ENCODE assay signal across 12 cellular contexts in the genomic region with DNA sequence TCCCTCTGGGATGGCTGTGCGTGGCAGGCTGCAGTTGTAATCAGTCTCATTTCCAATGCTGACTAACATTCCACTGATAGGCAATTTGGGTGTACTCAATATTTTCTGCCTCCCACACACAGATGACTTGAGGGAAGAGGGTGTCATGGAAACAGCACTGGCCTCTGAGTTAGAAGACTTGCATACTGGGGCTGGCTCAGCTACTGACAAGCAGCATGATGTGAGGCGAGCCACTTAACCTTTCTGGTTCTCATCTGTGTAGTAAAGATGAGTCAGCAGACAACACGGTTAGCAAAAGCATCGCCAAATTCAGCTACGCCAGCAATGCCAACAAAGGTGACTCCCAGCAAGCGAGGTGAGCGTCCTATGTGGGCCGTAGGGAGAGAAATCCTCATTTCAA.
DNase-seq lines count a peak whose midpoint lies in the region; TF ChIP-seq lines count a peak whose summit lies in the region.
"Had no signal": no experiment of that assay in that cellular context is flagged by ENCODE, and none has a peak within 500 bp of the region (broad histone marks: within the 10 kb centered on the region; RNA-seq: fewer than 3 reads in every experiment).

No MANE protein-coding gene starts in this region.

- H3K36me3 ChIP-seq in cardiac muscle cell, result no peaks in the 10 kb centered on the region
- H3K36me3 ChIP-seq in left ventricle myocardium inferior, result no peaks in the 10 kb centered on the region
- H3K36me3 ChIP-seq in sigmoid colon, result no peaks in the 10 kb centered on the region
- H3K36me3 ChIP-seq: Peyer's patch, tibial nerve had no signal

- H3K9me3 ChIP-seq in cardiac muscle cell (ENCODE audit: low read depth) (no peaks in the 10 kb centered on the region), left ventricle myocardium inferior (replicated peaks) (no peaks in the 10 kb centered on the region), sigmoid colon (no peaks in the 10 kb centered on the region)
- H3K9me3 ChIP-seq: Peyer's patch, tibial nerve had no signal

- TF ChIP-seq EP300 in sigmoid colon (IDR thresholded peaks at IDR 0.05), result no peak

- H3K27me3 ChIP-seq in cardiac muscle cell (no peaks in the 10 kb centered on the region), left ventricle myocardium inferior (ENCODE audit: low read depth) (peaks cover 4% of the 10 kb centered on the region), sigmoid colon (no peaks in the 10 kb centered on the region)
- H3K27me3 ChIP-seq: Peyer's patch, tibial nerve had no signal

- TF ChIP-seq CTCF in cardiac muscle cell (IDR thresholded peaks at IDR 0.05; ENCODE audit: low read depth, low read length) (no peak), left ventricle myocardium inferior (IDR thresholded peaks at IDR 0.05; ENCODE audit: borderline replicate concordance) (no peak), fibroblast of pulmonary artery (IDR thresholded peaks at IDR 0.05; ENCODE audit: low read length, missing control alignments) (no peak), sigmoid colon (IDR thresholded peaks at IDR 0.05) (no peak)

- DNase-seq in cardiac muscle cell (ENCODE audit: low read depth in 1 of 2, low spot score in 1 of 2) (peak in 1 of 2 donors; percentile 81), left ventricle myocardium inferior (no peak), NCI-H2227 treated with DMSO at 0.1 percent for 48 hours (lab: John Stamatoyannopoulos, UW) (peak; percentile 52), fibroblast of pulmonary artery (ENCODE audit: low read depth) (peak; percentile 58), sigmoid colon (peak; percentile 74), glomerular visceral epithelial cell (ENCODE audit: extremely low spot score) (no peak), medulla oblongata (ENCODE audit: extremely low spot score) (no peak), foreskin melanocyte (no peak)
- DNase-seq: KG1, NCI-H2171, Peyer's patch had no signal

- intact Hi-C loops in left ventricle myocardium inferior (cut with micrococcal nuclease), result no loop called here
- intact Hi-C loops in sigmoid colon (cut with DNase I), result no loop called here

- no peak for TF ChIP-seq POLR2A in sigmoid colon (IDR thresholded peaks at IDR 0.05)

- H3K4me3 ChIP-seq in cardiac muscle cell, result no peak overlapping the region
- no peak overlapping the region for H3K4me3 ChIP-seq in left ventricle myocardium inferior
- H3K4me3 ChIP-seq in fibroblast of pulmonary artery (replicated peaks; ENCODE audit: low read depth, low read length), result no peak overlapping the region
- no peak overlapping the region for H3K4me3 ChIP-seq in sigmoid colon
- H3K4me3 ChIP-seq: Peyer's patch, tibial nerve had no signal

- H3K4me1 ChIP-seq in cardiac muscle cell (ENCODE audit: low read depth) (peaks cover 3% of the 10 kb centered on the region), left ventricle myocardium inferior (peaks cover 18% of the 10 kb centered on the region), sigmoid colon (peaks cover 0 to 8% (median 0%) of the 10 kb centered on the region in 4 donors)
- H3K4me1 ChIP-seq: Peyer's patch had no signal

- H3K27ac ChIP-seq in cardiac muscle cell, result peak overlapping the region; percentile 55
- no peak overlapping the region for H3K27ac ChIP-seq in left ventricle myocardium inferior (replicated peaks)
- peak overlapping the region in 2 of 4 donors; percentile 45 to 48 for H3K27ac ChIP-seq in sigmoid colon
- H3K27ac ChIP-seq: Peyer's patch, tibial nerve had no signal

- WGBS in sigmoid colon, 2 donors, result 81 to 84% methylated on average over 8 of the region's 8 CpGs

Comparison
In these comparisons a context has a peak if more than half of its experiments do, and no peak if none do; other contexts are left out.
1. DNase-seq: peak in NCI-H2227 treated with DMSO at 0.1 percent for 48 hours (single experiment), fibroblast of pulmonary artery (single experiment) and sigmoid colon (single experiment); none in left ventricle myocardium inferior (single experiment), glomerular visceral epithelial cell (single experiment), medulla oblongata (single experiment) and foreskin melanocyte (single experiment).